Comparison of ENCODE assay signal across 18 cellular contexts in the genomic region with DNA sequence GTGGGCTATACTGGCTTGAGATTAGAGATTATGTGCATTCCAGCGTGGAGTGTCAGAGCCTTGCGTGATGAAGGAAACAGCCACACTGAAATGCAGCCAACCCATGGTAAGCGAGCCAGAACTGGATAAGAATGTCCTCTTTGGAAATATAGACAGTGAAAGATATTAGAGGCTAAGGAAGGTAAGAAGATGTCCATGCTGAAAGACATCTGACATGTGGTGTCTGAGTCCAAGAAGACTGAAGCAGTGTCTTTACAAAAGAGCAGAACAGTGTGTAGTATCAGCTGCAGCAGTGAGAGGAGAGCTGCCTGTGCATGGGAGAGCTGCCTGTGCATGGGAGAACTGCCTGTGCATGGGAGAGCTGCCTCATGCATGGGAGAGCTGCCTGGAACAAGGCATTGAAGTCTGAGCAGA.
DNase-seq lines count a peak whose midpoint lies in the region; TF ChIP-seq lines count a peak whose summit lies in the region.
"Had no signal": no experiment of that assay in that cellular context is flagged by ENCODE, and none has a peak within 500 bp of the region (broad histone marks: within the 10 kb centered on the region; RNA-seq: fewer than 3 reads in every experiment).

No MANE protein-coding gene starts in this region.

- H3K4me3 ChIP-seq in brain microvascular endothelial cell (ENCODE audit: low read depth, low read length): no peak overlapping the region
- H3K4me3 ChIP-seq: left ventricle myocardium inferior, vagina had no signal

- no peak for TF ChIP-seq CTCF in brain microvascular endothelial cell (IDR thresholded peaks at IDR 0.05; ENCODE audit: low read depth, low read length, missing control alignments)

- H3K27ac ChIP-seq in brain microvascular endothelial cell: no peak overlapping the region
- H3K27ac ChIP-seq: HL-60, left ventricle myocardium inferior, vagina had no signal

- DNase-seq in HS-27A (ENCODE audit: low read depth) (peak; percentile 45), brain microvascular endothelial cell (peak; percentile 72), hippocampal formation (lab: John Stamatoyannopoulos, UW) (peak; percentile 51 to 62), stromal cell of bone marrow (ENCODE audit: low read depth) (peak; percentile 18), LoVo (ENCODE audit: low spot score) (no peak), COLO829 (ENCODE audit: low spot score) (no peak)
- no peak for DNase-seq in activated naive CD4-positive, alpha-beta T cell (lab: John Stamatoyannopoulos, UW)
- DNase-seq: activated CD4-positive, alpha-beta T cell treated with anti-CD3 and anti-CD28 coated beads, Interleukin-2, amount 50 U/mL, for 48 hours; aorta; CD8-positive, alpha-beta memory T cell; effector CD8-positive, alpha-beta T cell; glutamatergic neuron; left ventricle myocardium inferior; NCI-H2107; Right ventricle myocardium superior; stimulated activated naive B cell treated with anti-CD40 and anti-IgM and Interleukin-4, amounts not matched to agents 10 μg/mL and 1 μg/mL and 100 μg/mL, for 72 hours had no signal

- in situ Hi-C loops in brain microvascular endothelial cell (cut with HindIII; ENCODE audit: low pct_ligation_motif_present, low sequenced_read_pairs): no loop called here

- H3K36me3 ChIP-seq in brain microvascular endothelial cell (replicated peaks): no peaks in the 10 kb centered on the region
- H3K36me3 ChIP-seq: left ventricle myocardium inferior, vagina had no signal

- no peaks in the 10 kb centered on the region for H3K27me3 ChIP-seq in brain microvascular endothelial cell (replicated peaks)
- H3K27me3 ChIP-seq: vagina had no signal

Comparison
In these comparisons a context has a peak if more than half of its experiments do, and no peak if none do; other contexts are left out.
1. DNase-seq: peak in HS-27A (single experiment), brain microvascular endothelial cell (single experiment), hippocampal formation (2 of 2) and stromal cell of bone marrow (single experiment); none in LoVo (single experiment), COLO829 (single experiment) and activated naive CD4-positive, alpha-beta T cell (0 of 4).